ENCODE assay signal across 8 cellular contexts in genomic region chr3:118817748-118818165, GRCh38.
DNase-seq lines count a peak whose midpoint lies in the region; ATAC-seq and TF ChIP-seq lines count a peak whose summit lies in the region.

No MANE protein-coding gene starts in this region.

- H3K4me1 Mint-ChIP-seq in activated CD4-positive, alpha-beta memory T cell treated with anti-CD3 and anti-CD28 coated beads, Interleukin-2, amount 10 ng/mL, durations not matched to agents 7 days and 5 days: no peaks in the 10 kb centered on the region

- peak; percentile 60 for ATAC-seq in GM19467 (IDR thresholded peaks at IDR 0.05; ENCODE audit: unreplicated experiment)
- peak; percentile 72 for ATAC-seq in HG03469 (IDR thresholded peaks at IDR 0.05; ENCODE audit: unreplicated experiment)
- peak in 3 of 4 donors; percentile 32 to 64 (median 60) for ATAC-seq in psoas muscle

- no peaks in the 10 kb centered on the region for H3K27me3 Mint-ChIP-seq in activated CD4-positive, alpha-beta memory T cell treated with anti-CD3 and anti-CD28 coated beads, Interleukin-2, amount 10 ng/mL, durations not matched to agents 7 days and 5 days

- WGBS in psoas muscle, 3 donors: 22 to 25% (median 22%) methylated on average over 5 of the region's 5 CpGs

- H3K4me1 ChIP-seq in DOHH2 (ENCODE audit: control insufficient read depth, low read length) (no peaks in the 10 kb centered on the region), psoas muscle (no peaks in the 10 kb centered on the region)

- H3K4me2 ChIP-seq in DOHH2 (ENCODE audit: low read length): no peak overlapping the region

- H3K27ac Mint-ChIP-seq in activated CD4-positive, alpha-beta memory T cell treated with anti-CD3 and anti-CD28 coated beads, Interleukin-2, amount 10 ng/mL, durations not matched to agents 7 days and 5 days: no peak overlapping the region

- H3K4me3 Mint-ChIP-seq in activated CD4-positive, alpha-beta memory T cell treated with anti-CD3 and anti-CD28 coated beads, Interleukin-2, amount 10 ng/mL, durations not matched to agents 7 days and 5 days: no peak overlapping the region

- no peak overlapping the region for H3K4me3 ChIP-seq in DOHH2 (ENCODE audit: low read length)
- H3K4me3 ChIP-seq in psoas muscle: no peak overlapping the region

- no peaks in the 10 kb centered on the region for H3F3A ChIP-seq in DOHH2 (ENCODE audit: control insufficient read depth, insufficient read depth)

- H3K79me2 ChIP-seq in DOHH2 (ENCODE audit: control insufficient read depth, low read length): no peaks in the 10 kb centered on the region

- TF ChIP-seq CTCF in DOHH2 (IDR thresholded peaks at IDR 0.05; ENCODE audit: low read depth, low read length, poor library complexity, severe bottlenecking): peak; percentile 82
- peak; percentile 68 for TF ChIP-seq CTCF in psoas muscle (IDR thresholded peaks at IDR 0.05)

- CTCF ChIA-PET in activated CD4-positive, alpha-beta memory T cell treated with anti-CD3 and anti-CD28 coated beads, Interleukin-2, amount 10 ng/mL, durations not matched to agents 7 days and 5 days (lab: Charles Lee): interaction anchor here (1.0 kb wide), 1 partner anchor 1799 kb away, joined by 3 read pairs; no protein-coding TSS in a partner anchor

- H3K36me3 ChIP-seq in DOHH2 (ENCODE audit: control insufficient read depth, low read length): no peaks in the 10 kb centered on the region
- H3K36me3 ChIP-seq in psoas muscle (ENCODE audit: insufficient read depth in 1 of 2, low read depth in 1 of 2): no peaks in the 10 kb centered on the region

- H3K27ac ChIP-seq in DOHH2 (ENCODE audit: low read depth, low read length) (no peak overlapping the region), psoas muscle (no peak overlapping the region)

- H3K36me3 Mint-ChIP-seq in activated CD4-positive, alpha-beta memory T cell treated with anti-CD3 and anti-CD28 coated beads, Interleukin-2, amount 10 ng/mL, durations not matched to agents 7 days and 5 days (ENCODE audit: low read depth): no peaks in the 10 kb centered on the region

- intact Hi-C loops in psoas muscle (cut with DNase I): no loop called here

- POLR2A ChIA-PET in activated CD4-positive, alpha-beta memory T cell treated with anti-CD3 and anti-CD28 coated beads, Interleukin-2, amount 10 ng/mL, durations not matched to agents 7 days and 5 days (lab: Charles Lee): no interaction called here

- no peaks in the 10 kb centered on the region for H3K9me2 ChIP-seq in DOHH2 (replicated peaks; ENCODE audit: control insufficient read depth, low read length)

- no peaks in the 10 kb centered on the region for H3K9me3 Mint-ChIP-seq in activated CD4-positive, alpha-beta memory T cell treated with anti-CD3 and anti-CD28 coated beads, Interleukin-2, amount 10 ng/mL, durations not matched to agents 7 days and 5 days

- H4K20me1 ChIP-seq in DOHH2 (ENCODE audit: control insufficient read depth, insufficient read depth, low read depth, low read length): no peaks in the 10 kb centered on the region

- H3K27me3 ChIP-seq in DOHH2 (ENCODE audit: control insufficient read depth, low read length): no peaks in the 10 kb centered on the region
- no peaks in the 10 kb centered on the region for H3K27me3 ChIP-seq in psoas muscle (ENCODE audit: insufficient read depth in 3 of 3, low read length in 2 of 3)

- H3K9me3 ChIP-seq in DOHH2 (ENCODE audit: control insufficient read depth, insufficient read depth, low read length): no peaks in the 10 kb centered on the region
- no peaks in the 10 kb centered on the region for H3K9me3 ChIP-seq in psoas muscle

- DNase-seq in NCI-H446 treated with DMSO at 0.1 percent for 48 hours (lab: John Stamatoyannopoulos, UW): peak; percentile 45
- DNase-seq in activated CD4-positive, alpha-beta memory T cell treated with anti-CD3 and anti-CD28 coated beads, Interleukin-2, amount 10 ng/mL, durations not matched to agents 7 days and 5 days: peak; percentile 34
- peak; percentile 25 for DNase-seq in globus pallidus (ENCODE audit: low spot score)
- DNase-seq in psoas muscle: no peak
- no peak for DNase-seq in ecto neural progenitor cell (ENCODE audit: low spot score)

Comparison
In these comparisons a context has a peak if more than half of its experiments do, and no peak if none do; other contexts are left out.
1. DNase-seq: peak in NCI-H446 treated with DMSO at 0.1 percent for 48 hours (single experiment), activated CD4-positive, alpha-beta memory T cell treated with anti-CD3 and anti-CD28 coated beads, Interleukin-2, amount 10 ng/mL, durations not matched to agents 7 days and 5 days (single experiment) and globus pallidus (single experiment); none in psoas muscle (0 of 2) and ecto neural progenitor cell (single experiment).
2. Peak in every context shown above with its lines, with median percentiles within 50 percentile points of each other: ATAC-seq.